In genomic region chr2:50049237-50049636, GRCh38 we compare ENCODE assay signal across 7 cellular contexts.
"Had no signal": no experiment of that assay in that cellular context is flagged by ENCODE, and none has a peak within 500 bp of the region (broad histone marks: within the 10 kb centered on the region; RNA-seq: fewer than 3 reads in every experiment).

No MANE protein-coding gene starts in this region.

- FAIRE-seq: GM12878, GM12891, GM12892, GM18507, GM19239 had no signal

- ATAC-seq: GM12878 had no signal

- DNase-seq: GDM1, GF-D8 had no signal

- H3K4me3 ChIP-seq: GM12878 had no signal
